ENCODE assay signal across 12 cellular contexts in the genomic region with DNA sequence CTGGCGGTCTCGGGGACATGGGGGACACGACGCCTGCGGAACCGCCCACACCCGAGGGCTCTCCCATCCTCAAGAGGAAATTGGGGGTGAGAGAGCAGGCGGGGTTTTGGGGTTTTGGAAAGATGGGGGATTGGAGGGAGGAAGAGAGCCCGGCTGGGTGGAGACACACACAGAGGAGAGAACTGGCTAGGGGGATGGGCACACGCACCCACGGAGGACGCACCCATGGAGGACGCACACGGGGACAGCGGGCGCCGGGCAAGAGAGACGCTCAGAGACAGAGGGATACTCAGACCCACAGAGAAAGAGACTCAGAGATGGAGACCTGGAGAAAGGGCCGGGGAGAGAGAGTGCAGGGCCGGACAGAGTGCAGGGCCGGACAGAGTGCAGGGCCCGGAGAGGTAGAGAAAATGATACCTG. TPM values are rescaled to one million over a fixed set of nuclear protein-coding genes. Genes with fewer than 3 reads are reported as not detected.
DNase-seq lines count a peak whose midpoint lies in the region; ATAC-seq and TF ChIP-seq lines count a peak whose summit lies in the region.
"Had no signal": no experiment of that assay in that cellular context is flagged by ENCODE, and none has a peak within 500 bp of the region (broad histone marks: within the 10 kb centered on the region; RNA-seq: fewer than 3 reads in every experiment).

No MANE protein-coding gene starts in this region.

- H3K4me1 Mint-ChIP-seq in MCF 10A (ENCODE audit: insufficient read depth, unreplicated experiment): peaks cover 17% of the 10 kb centered on the region
- peaks cover 25% of the 10 kb centered on the region for H3K4me1 Mint-ChIP-seq in T-helper 17 cell

- H3K4me3 Mint-ChIP-seq in MCF 10A (ENCODE audit: unreplicated experiment) (no peak overlapping the region), T-helper 17 cell (peak overlapping the region; percentile 84)

- TF ChIP-seq POLR2A in breast epithelium (IDR thresholded peaks at IDR 0.05) (no peak), upper lobe of left lung (IDR thresholded peaks at IDR 0.05) (no peak)

- H3K36me3 ChIP-seq in breast epithelium (no peaks in the 10 kb centered on the region), iPS DF 6.9 (ENCODE audit: control insufficient read depth, insufficient read depth, low read length) (no peaks in the 10 kb centered on the region; the same call in 1 of the 2 replicates), upper lobe of left lung (no peaks in the 10 kb centered on the region)
- H3K36me3 ChIP-seq: BE2C had no signal

- no peaks in the 10 kb centered on the region for H3K9me3 ChIP-seq in breast epithelium
- H3K9me3 ChIP-seq in T-helper 17 cell (ENCODE audit: control insufficient read depth, low read length, poor library complexity, severe bottlenecking): no peaks in the 10 kb centered on the region
- no peaks in the 10 kb centered on the region for H3K9me3 ChIP-seq in iPS DF 6.9 (ENCODE audit: control insufficient read depth, insufficient read depth, low read length)
- no peaks in the 10 kb centered on the region for H3K9me3 ChIP-seq in upper lobe of left lung
- H3K9me3 ChIP-seq: BE2C had no signal

- H3K27ac ChIP-seq in breast epithelium (no peak overlapping the region), iPS DF 6.9 (ENCODE audit: low read length) (no peak overlapping the region), upper lobe of left lung (no peak overlapping the region), substantia nigra (ENCODE audit: low read depth, low read length, poor library complexity, severe bottlenecking) (no peak overlapping the region)
- H3K27ac ChIP-seq: foreskin keratinocyte had no signal

- POLR2A ChIA-PET in MCF 10A (lab: Yijun Ruan, JAX): no interaction called here

- CTCF ChIA-PET in MCF 10A (lab: Yijun Ruan, JAX): interaction anchor here (0.8 kb wide), 1 partner anchor 69 kb away, joined by 6 read pairs; no protein-coding TSS in a partner anchor

- peaks cover 0 to 8% of the 10 kb centered on the region in 2 donors for H3K27me3 ChIP-seq in breast epithelium
- no peaks in the 10 kb centered on the region; the same call in 1 of the 2 replicates for H3K27me3 ChIP-seq in iPS DF 6.9 (ENCODE audit: control insufficient read depth, insufficient read depth, low read length)
- peaks cover 0 to 10% (median 3%) of the 10 kb centered on the region in 4 donors for H3K27me3 ChIP-seq in upper lobe of left lung

- BruUV-seq in MCF 10A (replicated peaks; lab: Mats Ljungman, UMichigan): no TSS peak

- H3K36me3 Mint-ChIP-seq in MCF 10A (ENCODE audit: insufficient read depth, unreplicated experiment) (no peaks in the 10 kb centered on the region), T-helper 17 cell (ENCODE audit: low read depth) (no peaks in the 10 kb centered on the region)

- H3K4me1 ChIP-seq in breast epithelium: no peaks in the 10 kb centered on the region
- no peaks in the 10 kb centered on the region; the same call in 1 of the 2 replicates for H3K4me1 ChIP-seq in iPS DF 6.9 (ENCODE audit: control insufficient read depth, insufficient read depth, low read length)
- peaks cover 5 to 12% (median 8%) of the 10 kb centered on the region in 4 donors for H3K4me1 ChIP-seq in upper lobe of left lung
- H3K4me1 ChIP-seq: BE2C, foreskin keratinocyte had no signal

- no peak for TF ChIP-seq EP300 in upper lobe of left lung (IDR thresholded peaks at IDR 0.05)

- H3K4me3 ChIP-seq in breast epithelium (peak overlapping the region; percentile 11 to 68 (median 50)), iPS DF 6.9 (ENCODE audit: low read length) (peak overlapping the region; percentile 31; the same call in 1 of the 2 replicates), upper lobe of left lung (peak overlapping the region in 3 of 4 donors; percentile 38 to 45 (median 41))

- no peaks in the 10 kb centered on the region for H3K9me3 Mint-ChIP-seq in MCF 10A (ENCODE audit: unreplicated experiment)

- H3K27ac Mint-ChIP-seq in MCF 10A (ENCODE audit: low read depth, unreplicated experiment): no peak overlapping the region
- peak overlapping the region; percentile 8 for H3K27ac Mint-ChIP-seq in T-helper 17 cell

- WGBS in iPS DF 6.9 (ENCODE audit: insufficient coverage, insufficient read length): no CpG with 5 or more reads among the region's 22 CpGs
- WGBS in upper lobe of left lung, 2 donors: 52 to 58% methylated on average over 22 of the region's 22 CpGs

- intact Hi-C loops in breast epithelium (cut with DNase I; ENCODE audit: low total_unique reads) (no loop called here), MCF 10A (cut with micrococcal nuclease) (no loop called here)

- no peaks in the 10 kb centered on the region for H3K27me3 Mint-ChIP-seq in MCF 10A (ENCODE audit: insufficient read depth, unreplicated experiment)
- H3K27me3 Mint-ChIP-seq in T-helper 17 cell: no peaks in the 10 kb centered on the region

- no peak for ATAC-seq in T-helper 17 cell
- no peak for ATAC-seq in upper lobe of left lung (ENCODE audit: low FRiP score in 2 of 2)

- no peak for TF ChIP-seq CTCF in breast epithelium (IDR thresholded peaks at IDR 0.05)
- no peak for TF ChIP-seq CTCF in MCF 10A (IDR thresholded peaks at IDR 0.05; ENCODE audit: unreplicated experiment)
- TF ChIP-seq CTCF in upper lobe of left lung (IDR thresholded peaks at IDR 0.05): no peak

- DNase-seq in breast epithelium (ENCODE audit: low spot score in 2 of 2): no peak
- DNase-seq in MCF 10A (ENCODE audit: unreplicated experiment): no peak
- no peak for DNase-seq in T-helper 17 cell
- no peak for DNase-seq in iPS DF 6.9 (ENCODE audit: low read depth, low spot score)
- DNase-seq in upper lobe of left lung: no peak
- no peak for DNase-seq in AML-193 (lab: John Stamatoyannopoulos, UW)
- no peak for DNase-seq in NCI-H226
- DNase-seq in substantia nigra (lab: John Stamatoyannopoulos, UW): no peak
- DNase-seq: cerebellar nuclear complex, foreskin keratinocyte, NCI-H774 had no signal

RNA-seq across cellular contexts. Expression of a gene that starts 52.1 kb away (rescaled TPM):
- total RNA-seq in breast epithelium: 1 to 10 TPM; 2.5 to 9.3 (median 3.6) TPM
- total RNA-seq in MCF 10A (2022): 0.56 and 1.9 TPM in 2 replicates
- total RNA-seq in T-helper 17 cell: 100 to 1,000 TPM; 298 to 351 TPM
- total RNA-seq in upper lobe of left lung: 10 to 100 TPM in 3 of 6 donors, 1 to 10 TPM in 3; 6.2 to 28.3 (median 9.9) TPM

RNA-seq across cellular contexts. Expression of a gene that starts 53.3 kb away (rescaled TPM):
- total RNA-seq in breast epithelium (100 to 1,000 TPM; 401 to 562 (median 420) TPM), MCF 10A (2022) (342 and 375 TPM in 2 replicates), T-helper 17 cell (100 to 1,000 TPM; 282 to 320 TPM), upper lobe of left lung (100 to 1,000 TPM; 142 to 404 (median 242) TPM)

Comparison
In these comparisons a context has a peak if more than half of its experiments do, and no peak if none do; other contexts are left out.
1. RNA of a gene that starts 52.1 kb away (total RNA-seq): 298 to 351 TPM in T-helper 17 cell; 6.2 to 28.3 TPM in upper lobe of left lung, 2.5 to 9.3 TPM in breast epithelium and 0.56 to 1.9 TPM in MCF 10A; every median in the first group is over 10 times any median in the second.
2. Peak in every context shown above with its lines, with median percentiles within 50 percentile points of each other: H3K4me3 ChIP-seq.